In genomic region chr22:31692186-31692886, GRCh38 we compare ENCODE assay signal across 13 cellular contexts. TPM values are rescaled to one million over a fixed set of nuclear protein-coding genes. Genes with fewer than 3 reads are reported as not detected.
DNase-seq lines count a peak whose midpoint lies in the region; ATAC-seq and TF ChIP-seq lines count a peak whose summit lies in the region.
"Had no signal": no experiment of that assay in that cellular context is flagged by ENCODE, and none has a peak within 500 bp of the region (broad histone marks: within the 10 kb centered on the region; RNA-seq: fewer than 3 reads in every experiment).

No MANE protein-coding gene starts in this region.

- no peaks in the 10 kb centered on the region for H3K9me3 ChIP-seq in IMR-90 (ENCODE audit: control insufficient read depth, insufficient read depth, low read length)
- H3K9me3 ChIP-seq: lower lobe of right lung, right atrium auricular region, SJCRH30 had no signal

- no peak overlapping the region for H2AK9ac ChIP-seq in IMR-90 (replicated peaks; ENCODE audit: low read depth, low read length, poor library complexity)

- ATAC-seq in IMR-90 (ENCODE audit: low read depth) = peak; percentile 54
- no peak for ATAC-seq in HG02840 (IDR thresholded peaks at IDR 0.05; ENCODE audit: low FRiP score, unreplicated experiment)
- ATAC-seq in esophagus mucosa = no peak
- ATAC-seq: lower lobe of right lung had no signal

- CTCF ChIA-PET in IMR-90 (lab: Yijun Ruan, JAX) = no interaction called here

- no peak overlapping the region for H3K27ac ChIP-seq in IMR-90 (ENCODE audit: insufficient read depth, low read length)
- H3K27ac ChIP-seq: lower lobe of right lung, right atrium auricular region, SJCRH30 had no signal

- no TSS peak for BruUV-seq in IMR-90 (replicated peaks; lab: Mats Ljungman, UMichigan)

- TF ChIP-seq POLR2A in IMR-90 (IDR thresholded peaks at IDR 0.05; ENCODE audit: low read depth, low read length) = no peak

- no peaks in the 10 kb centered on the region for H3K9me3 Mint-ChIP-seq in activated T-helper 1 cell treated with anti-CD3 and anti-CD28 coated beads, Interleukin-12 subunit alpha, Interleukin-12 subunit beta, Interleukin-2, Interleukin-4 antibody, amounts not matched to agents 30 ng/mL and 10 ng/mL and 1 ng/mL, durations not matched to agents 14 hours and 24 hours and 36 hours
- no peaks in the 10 kb centered on the region for H3K9me3 Mint-ChIP-seq in endothelial cell (ENCODE audit: unreplicated experiment)

- peaks cover 7% of the 10 kb centered on the region for H3K9me1 ChIP-seq in IMR-90 (ENCODE audit: insufficient read depth, low read length)

- no peaks in the 10 kb centered on the region for H4K20me1 ChIP-seq in IMR-90 (ENCODE audit: insufficient read depth, low read length)

- H4K5ac ChIP-seq in IMR-90 (ENCODE audit: low read depth, low read length) = no peak overlapping the region

- H2BK5ac ChIP-seq in IMR-90 (ENCODE audit: low read depth, low read length, poor library complexity, severe bottlenecking) = no peak overlapping the region

- H3K56ac ChIP-seq in IMR-90 (ENCODE audit: extremely low read depth, insufficient read depth, low read length) = no peak overlapping the region

- H3K4me3 Mint-ChIP-seq in activated T-helper 1 cell treated with anti-CD3 and anti-CD28 coated beads, Interleukin-12 subunit alpha, Interleukin-12 subunit beta, Interleukin-2, Interleukin-4 antibody, amounts not matched to agents 30 ng/mL and 10 ng/mL and 1 ng/mL, durations not matched to agents 14 hours and 24 hours and 36 hours = peak overlapping the region; percentile 53
- H3K4me3 Mint-ChIP-seq in endothelial cell (ENCODE audit: unreplicated experiment) = no peak overlapping the region

- H2BK20ac ChIP-seq in IMR-90 (ENCODE audit: low read depth, low read length) = no peak overlapping the region

- H3K36me3 Mint-ChIP-seq in activated T-helper 1 cell treated with anti-CD3 and anti-CD28 coated beads, Interleukin-12 subunit alpha, Interleukin-12 subunit beta, Interleukin-2, Interleukin-4 antibody, amounts not matched to agents 30 ng/mL and 10 ng/mL and 1 ng/mL, durations not matched to agents 14 hours and 24 hours and 36 hours (ENCODE audit: low read depth) = peaks cover 43% of the 10 kb centered on the region
- H3K36me3 Mint-ChIP-seq in endothelial cell (ENCODE audit: low read depth, unreplicated experiment) = peaks cover 25% of the 10 kb centered on the region

- no peak overlapping the region for H3K14ac ChIP-seq in IMR-90 (replicated peaks; ENCODE audit: low read depth, low read length)

- H3K4me3 ChIP-seq in IMR-90 (ENCODE audit: insufficient read depth, low read depth, low read length) = no peak overlapping the region
- H3K4me3 ChIP-seq: lower lobe of right lung, right atrium auricular region, SJCRH30 had no signal

- no peak overlapping the region for H3K18ac ChIP-seq in IMR-90 (ENCODE audit: low read depth, low read length)

- H3K79me1 ChIP-seq in IMR-90 (ENCODE audit: low read depth in 1 of 2, low read length in 2 of 2) = peaks cover 10 to 16% of the 10 kb centered on the region in 2 experiments; a peak in 3 of 4 replicates

- H4K8ac ChIP-seq in IMR-90 (ENCODE audit: low read depth in 2 of 2, low read length in 2 of 2) = no peak overlapping the region

- no peak overlapping the region for H3K4ac ChIP-seq in IMR-90 (ENCODE audit: low read depth, low read length)

- H3K27me3 Mint-ChIP-seq in activated T-helper 1 cell treated with anti-CD3 and anti-CD28 coated beads, Interleukin-12 subunit alpha, Interleukin-12 subunit beta, Interleukin-2, Interleukin-4 antibody, amounts not matched to agents 30 ng/mL and 10 ng/mL and 1 ng/mL, durations not matched to agents 14 hours and 24 hours and 36 hours (ENCODE audit: insufficient read depth) = no peaks in the 10 kb centered on the region
- no peaks in the 10 kb centered on the region for H3K27me3 Mint-ChIP-seq in endothelial cell (ENCODE audit: unreplicated experiment)

- H4K91ac ChIP-seq in IMR-90 (ENCODE audit: insufficient read depth, low read depth, low read length) = no peak overlapping the region

- H3K9ac ChIP-seq in IMR-90 (ENCODE audit: low read depth, low read length) = no peak overlapping the region

- H2AFZ ChIP-seq in IMR-90 (replicated peaks; ENCODE audit: low read length, poor library complexity) = no peak overlapping the region

- dilution Hi-C loops in IMR-90 (cut with HindIII; ENCODE audit: low sequenced_read_pairs, unreplicated experiment) = no loop called here

- DNase-seq in CD1c-positive myeloid dendritic cell (ENCODE audit: extremely low spot score) (peak; percentile 24), IMR-90 (peak; percentile 68), glomerular visceral epithelial cell (ENCODE audit: extremely low spot score) (peak; percentile 35), endothelial cell (ENCODE audit: low spot score) (no peak), NCI-H2081 (lab: John Stamatoyannopoulos, UW) (no peak)
- peak; percentile 11 for DNase-seq in activated T-helper 1 cell treated with anti-CD3 and anti-CD28 coated beads, Interleukin-12 subunit alpha, Interleukin-12 subunit beta, Interleukin-2, Interleukin-4 antibody, amounts not matched to agents 30 ng/mL and 10 ng/mL and 1 ng/mL, durations not matched to agents 14 hours and 24 hours and 36 hours (ENCODE audit: low spot score)
- DNase-seq: COR-L47, lower lobe of right lung, NCI-H187, SJCRH30 had no signal

- H3K27me3 ChIP-seq in IMR-90 (ENCODE audit: control insufficient read depth, insufficient read depth, low read length) = no peaks in the 10 kb centered on the region
- H3K27me3 ChIP-seq: right atrium auricular region, SJCRH30 had no signal

- intact Hi-C loops in IMR-90 (cut with micrococcal nuclease) = no loop called here
- intact Hi-C loops in activated T-helper 1 cell treated with anti-CD3 and anti-CD28 coated beads, Interleukin-12 subunit alpha, Interleukin-12 subunit beta, Interleukin-2, Interleukin-4 antibody, amounts not matched to agents 30 ng/mL and 10 ng/mL and 1 ng/mL, durations not matched to agents 14 hours and 24 hours and 36 hours (cut with micrococcal nuclease) = loop anchor here (1.0 to 5.0 kb wide), 5 partner anchors 16 to 252 kb away; partner anchors contain the start of genes DEPDC5, PRR14L and YWHAH

- in situ Hi-C loops in IMR-90 (cut with MboI; ENCODE audit: low sequenced_read_pairs) = loop anchor here (25.0 kb wide), 1 partner anchor 395 kb away; no protein-coding TSS in a partner anchor

- TF ChIP-seq CTCF in IMR-90 (conservative IDR thresholded peaks at IDR 0.05; ENCODE audit: low read depth, low read length) (no peak), endothelial cell (IDR thresholded peaks at IDR 0.05; ENCODE audit: unreplicated experiment) (no peak)

- no peak for TF ChIP-seq RAD21 in IMR-90 (IDR thresholded peaks at IDR 0.05; ENCODE audit: low read length)

- no CpG with 5 or more reads among the region's 1 CpG for WGBS in IMR-90 (ENCODE audit: extremely low coverage in 2 of 2, insufficient read length in 1 of 2), 2 experiments

- peaks cover 31% of the 10 kb centered on the region for H3K4me1 Mint-ChIP-seq in activated T-helper 1 cell treated with anti-CD3 and anti-CD28 coated beads, Interleukin-12 subunit alpha, Interleukin-12 subunit beta, Interleukin-2, Interleukin-4 antibody, amounts not matched to agents 30 ng/mL and 10 ng/mL and 1 ng/mL, durations not matched to agents 14 hours and 24 hours and 36 hours (ENCODE audit: low read depth)
- H3K4me1 Mint-ChIP-seq in endothelial cell (ENCODE audit: unreplicated experiment) = peaks cover 9% of the 10 kb centered on the region

- H3K27ac Mint-ChIP-seq in activated T-helper 1 cell treated with anti-CD3 and anti-CD28 coated beads, Interleukin-12 subunit alpha, Interleukin-12 subunit beta, Interleukin-2, Interleukin-4 antibody, amounts not matched to agents 30 ng/mL and 10 ng/mL and 1 ng/mL, durations not matched to agents 14 hours and 24 hours and 36 hours = peak overlapping the region; percentile 87
- no peak overlapping the region for H3K27ac Mint-ChIP-seq in endothelial cell (ENCODE audit: unreplicated experiment)

- H2AK5ac ChIP-seq in IMR-90 (ENCODE audit: low read depth, low read length) = no peak overlapping the region

- H3K36me3 ChIP-seq in IMR-90 (ENCODE audit: control insufficient read depth, insufficient read depth, low read length) = peaks cover 35% of the 10 kb centered on the region

- no peak overlapping the region for H2BK15ac ChIP-seq in IMR-90 (ENCODE audit: low read depth, low read length)

- H3K23ac ChIP-seq in IMR-90 (ENCODE audit: low read depth, low read length) = no peak overlapping the region

- no peak overlapping the region for H3K4me2 ChIP-seq in IMR-90 (ENCODE audit: low read depth, low read length)

- H3K4me1 ChIP-seq in IMR-90 (ENCODE audit: control insufficient read depth, insufficient read depth, low read length) = no peaks in the 10 kb centered on the region
- H3K4me1 ChIP-seq: lower lobe of right lung, right atrium auricular region, SJCRH30 had no signal

- POLR2A ChIA-PET in IMR-90 (lab: Charles Lee; ENCODE audit: unreplicated experiment) = no interaction called here

- no peak overlapping the region for H2BK120ac ChIP-seq in IMR-90 (ENCODE audit: low read depth, low read length)

TF ChIP-seq in IMR-90, 13 proteins besides CTCF, POLR2A, EP300 and RAD21:
- TF ChIP-seq FOS (IDR thresholded peaks at IDR 0.05; ENCODE audit: low read depth, low read length) (peak; percentile 53; the same call in 1 of the 2 replicates), CHD1 (IDR thresholded peaks at IDR 0.05; ENCODE audit: low read depth, low read length) (no peak)

RNA-seq across cellular contexts. Expression of gene PISD, which starts 30.3 kb away (rescaled TPM):
- total RNA-seq in IMR-90 (2012; rRNA removed) (29.2 and 34.1 TPM in 2 replicates), endothelial cell (ENCODE audit: unreplicated experiment) (53.0 TPM), esophagus mucosa (20.2 TPM)
- polyA plus RNA-seq in IMR-90 (2012; rRNA removed) = 48.8 and 52.2 TPM in 2 replicates
- polyA plus RNA-seq in IMR-90 (2012; cell fraction: cytosol; rRNA removed) = 56.6 and 58.1 TPM in 2 replicates
- polyA plus RNA-seq in IMR-90 (2012; cell fraction: nucleus; rRNA removed; ENCODE audit: low replicate concordance) = 159 and 173 TPM in 2 replicates
- 43.8 and 43.9 TPM in 2 replicates for total RNA-seq in activated T-helper 1 cell treated with anti-CD3 and anti-CD28 coated beads, Interleukin-12 subunit alpha, Interleukin-12 subunit beta, Interleukin-2, Interleukin-4 antibody, amounts not matched to agents 30 ng/mL and 10 ng/mL and 1 ng/mL, durations not matched to agents 14 hours and 24 hours and 36 hours

RNA-seq across cellular contexts. Expression of gene PRR14L, which starts 57.6 kb away (rescaled TPM):
- total RNA-seq in IMR-90 (2012; rRNA removed) (19.7 and 20.6 TPM in 2 replicates), endothelial cell (ENCODE audit: unreplicated experiment) (76.9 TPM), esophagus mucosa (36.9 TPM)
- 9.0 and 9.8 TPM in 2 replicates for polyA plus RNA-seq in IMR-90 (2012; rRNA removed)
- polyA plus RNA-seq in IMR-90 (2012; cell fraction: cytosol; rRNA removed) = 3.6 and 4.2 TPM in 2 replicates
- 8.0 and 15.2 TPM in 2 replicates for polyA plus RNA-seq in IMR-90 (2012; cell fraction: nucleus; rRNA removed; ENCODE audit: low replicate concordance)
- 65.2 and 69.6 TPM in 2 replicates for total RNA-seq in activated T-helper 1 cell treated with anti-CD3 and anti-CD28 coated beads, Interleukin-12 subunit alpha, Interleukin-12 subunit beta, Interleukin-2, Interleukin-4 antibody, amounts not matched to agents 30 ng/mL and 10 ng/mL and 1 ng/mL, durations not matched to agents 14 hours and 24 hours and 36 hours

Comparison
In these comparisons a context has a peak if more than half of its experiments do, and no peak if none do; other contexts are left out.
1. DNase-seq: peak in CD1c-positive myeloid dendritic cell (single experiment), IMR-90 (single experiment), activated T-helper 1 cell treated with anti-CD3 and anti-CD28 coated beads, Interleukin-12 subunit alpha, Interleukin-12 subunit beta, Interleukin-2, Interleukin-4 antibody, amounts not matched to agents 30 ng/mL and 10 ng/mL and 1 ng/mL, durations not matched to agents 14 hours and 24 hours and 36 hours (single experiment) and glomerular visceral epithelial cell (single experiment); none in endothelial cell (single experiment) and NCI-H2081 (0 of 2).